ENCODE assay signal across 15 cellular contexts in the genomic region with DNA sequence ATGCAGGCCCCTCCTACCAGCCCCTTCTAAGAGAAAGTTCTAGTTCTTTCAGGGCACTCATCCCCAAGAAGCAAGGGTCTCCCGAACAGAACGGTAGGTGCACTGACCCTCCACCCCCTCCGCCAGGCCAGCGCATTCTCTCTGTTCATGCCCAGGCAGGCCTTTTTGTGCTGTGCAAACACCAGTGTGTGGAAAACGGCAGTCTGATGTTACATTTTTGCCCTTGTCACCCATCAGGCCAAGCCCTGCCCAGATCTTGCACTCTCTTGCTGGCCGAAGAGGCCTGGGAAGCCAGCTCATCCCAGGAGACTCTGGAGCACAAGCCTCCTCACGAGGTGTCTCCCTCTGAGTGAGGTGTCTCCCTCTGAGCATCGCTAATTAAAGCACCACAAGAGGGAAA. TPM values are rescaled to one million over a fixed set of nuclear protein-coding genes. Genes with fewer than 3 reads are reported as not detected.
DNase-seq lines count a peak whose midpoint lies in the region; ATAC-seq and TF ChIP-seq lines count a peak whose summit lies in the region.
"Had no signal": no experiment of that assay in that cellular context is flagged by ENCODE, and none has a peak within 500 bp of the region (broad histone marks: within the 10 kb centered on the region; RNA-seq: fewer than 3 reads in every experiment).

No MANE protein-coding gene starts in this region.

- TF ChIP-seq CTCF in type B pancreatic cell (conservative IDR thresholded peaks at IDR 0.05): no peak

- H3K4me3 Mint-ChIP-seq in central memory CD8-positive, alpha-beta T cell: no peak overlapping the region
- no peak overlapping the region for H3K4me3 Mint-ChIP-seq in type B pancreatic cell
- H3K4me3 Mint-ChIP-seq: activated naive CD4-positive, alpha-beta T cell treated with anti-CD3 and anti-CD28 coated beads, Interleukin-2, amount 50 U/mL, for 24 hours had no signal

- no peaks in the 10 kb centered on the region for H3K36me3 Mint-ChIP-seq in activated naive CD4-positive, alpha-beta T cell treated with anti-CD3 and anti-CD28 coated beads, Interleukin-2, amount 50 U/mL, for 72 hours
- peaks cover 5% of the 10 kb centered on the region for H3K36me3 Mint-ChIP-seq in central memory CD8-positive, alpha-beta T cell (ENCODE audit: insufficient read depth)
- H3K36me3 Mint-ChIP-seq in type B pancreatic cell: peaks cover 2% of the 10 kb centered on the region

- peak overlapping the region in 1 of 2 donors; percentile 20 for H3K4me3 ChIP-seq in muscle layer of duodenum (ENCODE audit: low read depth in 1 of 2, low read length in 2 of 2)
- H3K4me3 ChIP-seq: K562 had no signal

- no peaks in the 10 kb centered on the region for H3K9me3 ChIP-seq in muscle layer of duodenum (ENCODE audit: control insufficient read depth in 1 of 2, low read length in 2 of 2)

- peaks cover 0 to 3% of the 10 kb centered on the region in 2 donors for H3K36me3 ChIP-seq in muscle layer of duodenum (ENCODE audit: control insufficient read depth in 1 of 2, insufficient read depth in 2 of 2, low read length in 2 of 2)

- no peaks in the 10 kb centered on the region for H3K9me3 Mint-ChIP-seq in activated naive CD4-positive, alpha-beta T cell treated with anti-CD3 and anti-CD28 coated beads, Interleukin-2, amount 50 U/mL, for 72 hours
- H3K9me3 Mint-ChIP-seq in central memory CD8-positive, alpha-beta T cell: no peaks in the 10 kb centered on the region
- H3K9me3 Mint-ChIP-seq in type B pancreatic cell: peaks cover 2% of the 10 kb centered on the region
- H3K9me3 Mint-ChIP-seq: activated naive CD4-positive, alpha-beta T cell treated with anti-CD3 and anti-CD28 coated beads, Interleukin-2, amount 50 U/mL, for 24 hours had no signal

- DNase-seq in activated naive CD4-positive, alpha-beta T cell treated with anti-CD3 and anti-CD28 coated beads, Interleukin-2, amount 50 U/mL, for 72 hours (ENCODE audit: low spot score in 2 of 2): no peak
- DNase-seq in activated naive CD4-positive, alpha-beta T cell (lab: John Stamatoyannopoulos, UW): no peak
- DNase-seq in central memory CD8-positive, alpha-beta T cell (ENCODE audit: low spot score in 2 of 2): no peak
- DNase-seq in type B pancreatic cell (ENCODE audit: extremely low spot score, unreplicated experiment): no peak
- DNase-seq in glomerular visceral epithelial cell (ENCODE audit: extremely low spot score): no peak
- DNase-seq in Kasumi-1 (lab: John Stamatoyannopoulos, UW): no peak
- DNase-seq in SKM-1 (lab: John Stamatoyannopoulos, UW; ENCODE audit: unreplicated experiment): no peak
- DNase-seq: activated CD4-positive, alpha-beta T cell treated with anti-CD3 and anti-CD28 coated beads, Interleukin-2, amount 50 U/mL, for 48 hours; DMS79; effector memory CD4-positive, alpha-beta T cell; hippocampal formation; NCI-H1694 treated with DMSO at 0.1 percent for 48 hours had no signal

- H3K27ac Mint-ChIP-seq in activated naive CD4-positive, alpha-beta T cell treated with anti-CD3 and anti-CD28 coated beads, Interleukin-2, amount 50 U/mL, for 72 hours: peak overlapping the region; percentile 40 to 98
- H3K27ac Mint-ChIP-seq in central memory CD8-positive, alpha-beta T cell (ENCODE audit: low read depth): peak overlapping the region; percentile 75
- H3K27ac Mint-ChIP-seq in type B pancreatic cell: peak overlapping the region; percentile 85
- H3K27ac Mint-ChIP-seq: activated naive CD4-positive, alpha-beta T cell treated with anti-CD3 and anti-CD28 coated beads, Interleukin-2, amount 50 U/mL, for 24 hours had no signal

- no peak for ATAC-seq in activated naive CD4-positive, alpha-beta T cell treated with anti-CD3 and anti-CD28 coated beads, Interleukin-2, amount 50 U/mL, for 72 hours
- no peak for ATAC-seq in central memory CD8-positive, alpha-beta T cell (replicated peaks; ENCODE audit: extremely low read depth, poor library complexity, severe bottlenecking)
- ATAC-seq: K562 had no signal

- H3K4me1 Mint-ChIP-seq in central memory CD8-positive, alpha-beta T cell: peaks cover 15% of the 10 kb centered on the region
- peaks cover 18% of the 10 kb centered on the region for H3K4me1 Mint-ChIP-seq in type B pancreatic cell (ENCODE audit: unreplicated experiment)

- peaks cover 27 to 71% of the 10 kb centered on the region in 2 donors for H3K4me1 ChIP-seq in muscle layer of duodenum (ENCODE audit: control insufficient read depth in 1 of 2, insufficient read depth in 2 of 2, low read length in 2 of 2)

- H3K27me3 Mint-ChIP-seq in central memory CD8-positive, alpha-beta T cell: no peaks in the 10 kb centered on the region
- no peaks in the 10 kb centered on the region for H3K27me3 Mint-ChIP-seq in type B pancreatic cell
- H3K27me3 Mint-ChIP-seq: activated naive CD4-positive, alpha-beta T cell treated with anti-CD3 and anti-CD28 coated beads, Interleukin-2, amount 50 U/mL, for 24 hours had no signal

- H3K27ac ChIP-seq in muscle layer of duodenum (ENCODE audit: low read length): peak overlapping the region; percentile 92

- H3K27me3 ChIP-seq in muscle layer of duodenum (ENCODE audit: low read depth, low read length): no peaks in the 10 kb centered on the region

RNA-seq across cellular contexts. Expression of gene MTSS2, which starts 16.1 kb away (rescaled TPM):
- 1 to 10 TPM in 1 of 2 donors, under 1 TPM in 1; 0.82 to 1.8 TPM for total RNA-seq in activated naive CD4-positive, alpha-beta T cell treated with anti-CD3 and anti-CD28 coated beads, Interleukin-2, amount 50 U/mL, for 72 hours
- 92.2 and 118 TPM in 2 replicates for total RNA-seq in type B pancreatic cell (ENCODE audit: low replicate concordance)

RNA-seq across cellular contexts. Expression of gene IL34, which starts 55.6 kb away (rescaled TPM):
- not detected for total RNA-seq in activated naive CD4-positive, alpha-beta T cell treated with anti-CD3 and anti-CD28 coated beads, Interleukin-2, amount 50 U/mL, for 72 hours
- 0.40 TPM in 1 of 2 replicates, not detected in the other for total RNA-seq in type B pancreatic cell (ENCODE audit: low replicate concordance)

Comparison
In these comparisons a context has a peak if more than half of its experiments do, and no peak if none do; other contexts are left out.
1. RNA of gene MTSS2, which starts 16.1 kb away (total RNA-seq): 92.2 to 118 TPM in type B pancreatic cell; 0.82 to 1.8 TPM in activated naive CD4-positive, alpha-beta T cell treated with anti-CD3 and anti-CD28 coated beads, Interleukin-2, amount 50 U/mL, for 72 hours; every median in the first group is over 10 times any median in the second.
2. Peak in every context shown above with its lines, with median percentiles within 50 percentile points of each other: H3K27ac Mint-ChIP-seq.